10 cellular contexts compared by ENCODE assay signal in the genomic region with DNA sequence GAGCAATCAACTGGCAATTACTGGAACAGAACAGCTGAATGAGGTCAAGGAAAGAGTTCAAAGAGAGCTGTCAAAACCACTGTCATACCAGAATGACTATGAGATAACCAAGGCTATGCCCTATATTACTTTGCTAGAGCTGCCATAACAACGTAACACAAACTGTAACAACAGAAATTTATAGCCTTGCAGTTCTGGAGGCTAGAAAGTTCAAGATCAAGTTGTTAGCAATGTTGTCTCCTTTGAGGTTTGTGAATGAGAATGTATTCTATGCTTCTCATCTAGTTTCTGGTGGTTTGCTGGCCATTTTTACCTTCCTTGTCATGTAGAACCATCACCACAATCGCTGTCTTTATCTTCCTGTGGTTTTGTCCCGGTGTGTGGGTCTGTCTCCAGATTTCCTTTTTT.
A peak's percentile ranks its signal among the peaks of the same experiment; 100 is the strongest.
DNase-seq lines count a peak whose midpoint lies in the region; ATAC-seq and TF ChIP-seq lines count a peak whose summit lies in the region.
"Had no signal": no experiment of that assay in that cellular context is flagged by ENCODE, and none has a peak within 500 bp of the region (broad histone marks: within the 10 kb centered on the region; RNA-seq: fewer than 3 reads in every experiment).

No MANE protein-coding gene starts in this region.

- peaks cover 4% of the 10 kb centered on the region for H3K9me3 ChIP-seq in A673 (ENCODE audit: low read depth, low read length, poor library complexity, severe bottlenecking)
- H3K9me3 ChIP-seq in spleen: peaks cover 0 to 4% (median 0%) of the 10 kb centered on the region in 8 donors

- no peak for TF ChIP-seq CTCF in A673 (conservative IDR thresholded peaks at IDR 0.05; ENCODE audit: low read depth, low read length)
- no peak for TF ChIP-seq CTCF in spleen (IDR thresholded peaks at IDR 0.05 in 8 of 11, conservative IDR thresholded peaks at IDR 0.05 in 3 of 11)

- H3K4me1 ChIP-seq in A673 (ENCODE audit: insufficient read depth, low read length, poor library complexity, severe bottlenecking) (no peaks in the 10 kb centered on the region), spleen (no peaks in the 10 kb centered on the region)

- WGBS in spleen, 5 donors: 20 to 45% (median 29%) methylated on average over 3 of the region's 3 CpGs

- intact Hi-C loops in A673 (cut with micrococcal nuclease; ENCODE audit: unreplicated experiment) (no loop called here), spleen (cut with DNase I; ENCODE audit: low total_unique reads) (no loop called here)

- ATAC-seq in GM18502 (IDR thresholded peaks at IDR 0.05; ENCODE audit: poor library complexity, unreplicated experiment) (peak; percentile 92), GM21390 (IDR thresholded peaks at IDR 0.05; ENCODE audit: unreplicated experiment) (peak; percentile 84), HG03342 (IDR thresholded peaks at IDR 0.05; ENCODE audit: unreplicated experiment) (peak; percentile 91)

- POLR2A ChIA-PET in A673 (lab: Charles Lee; ENCODE audit: low non-redundant PET): no interaction called here

- no peak for TF ChIP-seq POLR2A in spleen (IDR thresholded peaks at IDR 0.05)

- H3K27ac ChIP-seq in A673 (ENCODE audit: low read depth, low read length, poor library complexity, severe bottlenecking) (no peak overlapping the region), spleen (no peak overlapping the region)

- CTCF ChIA-PET in A673 (lab: Charles Lee): no interaction called here

- BruUV-seq in A673 (replicated peaks; lab: Mats Ljungman, UMichigan): no TSS peak

- H3K27me3 ChIP-seq in A673 (replicated peaks; ENCODE audit: insufficient read depth, low read depth, low read length, poor library complexity) (no peaks in the 10 kb centered on the region), spleen (replicated peaks in 1 of 7) (no peaks in the 10 kb centered on the region)

- no peak overlapping the region for H3K4me3 ChIP-seq in A673 (ENCODE audit: low read depth, low read length, poor library complexity, severe bottlenecking)
- H3K4me3 ChIP-seq in spleen: no peak overlapping the region

- H3K36me3 ChIP-seq in A673 (ENCODE audit: insufficient read depth, low read length, poor library complexity, severe bottlenecking): no peaks in the 10 kb centered on the region
- H3K36me3 ChIP-seq in spleen: no peaks in the 10 kb centered on the region

- DNase-seq in astrocyte of the hippocampus (ENCODE audit: low read depth, low spot score) (peak; percentile 5), NCI-H2196 (lab: John Stamatoyannopoulos, UW; ENCODE audit: unreplicated experiment) (no peak), A673 (ENCODE audit: low spot score) (no peak), HT-29 (ENCODE audit: low spot score) (no peak), spleen (no peak)
- DNase-seq: activated CD4-positive, alpha-beta T cell treated with anti-CD3 and anti-CD28 coated beads for 48 hours; stimulated activated naive B cell treated with anti-CD40 and anti-IgM and Interleukin-4, amounts not matched to agents 10 μg/mL and 1 μg/mL and 100 μg/mL, for 72 hours had no signal
